ENCODE assay signal across 28 cellular contexts in the genomic region with DNA sequence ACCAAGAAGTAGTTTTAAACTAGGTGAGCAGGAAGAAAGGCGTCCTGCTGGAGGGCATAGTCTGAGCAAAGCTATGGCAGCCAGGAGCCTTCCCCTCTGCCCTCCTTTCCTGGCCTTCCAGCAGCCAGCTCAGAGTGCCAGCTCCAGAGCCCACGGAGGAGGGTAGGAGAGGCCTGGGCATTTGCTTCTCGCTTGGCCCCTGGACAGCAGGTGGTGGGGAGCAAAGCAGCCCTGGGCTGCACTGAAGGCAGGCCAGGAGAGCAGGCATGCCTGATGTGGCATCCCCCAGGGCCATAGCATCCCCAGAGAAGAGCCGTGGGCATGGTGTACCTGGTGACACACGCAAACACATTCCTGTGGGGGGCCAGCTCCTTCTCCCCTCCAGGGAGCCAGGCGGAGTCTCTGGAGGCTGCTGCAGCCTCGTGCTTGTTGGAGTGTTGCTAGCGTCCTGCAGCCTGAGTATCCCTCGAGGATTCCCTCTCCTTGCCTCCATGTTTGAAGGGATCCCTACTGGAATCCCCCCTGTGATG. TPM values are rescaled to one million over a fixed set of nuclear protein-coding genes. Genes with fewer than 3 reads are reported as not detected.
"Had no signal": no experiment of that assay in that cellular context is flagged by ENCODE, and none has a peak within 500 bp of the region (broad histone marks: within the 10 kb centered on the region; RNA-seq: fewer than 3 reads in every experiment).

No MANE protein-coding gene starts in this region.

- DNase-seq: activated CD4-positive, alpha-beta T cell treated with anti-CD3 and anti-CD28 coated beads, Interleukin-2, amount 10 ng/mL, durations not matched to agents 24 days and 14 days; activated CD4-positive, alpha-beta T cell treated with anti-CD3 and anti-CD28 coated beads, Interleukin-2, amount 50 U/mL, for 4 hours; activated CD8-positive, alpha-beta T cell treated with anti-CD3 and anti-CD28 coated beads for 36 hours; activated effector memory CD4-positive, alpha-beta T cell treated with anti-CD3 and anti-CD28 coated beads, Interleukin-2, amount 50 U/mL, for 16 hours; activated naive CD4-positive, alpha-beta T cell; activated naive CD4-positive, alpha-beta T cell treated with anti-CD3 and anti-CD28 coated beads, Interleukin-2, amount 50 U/mL, for 16 hours; activated naive CD8-positive, alpha-beta T cell treated with anti-CD3 and anti-CD28 coated beads for 36 hours; activated T-cell treated with anti-CD3 and anti-CD28 coated beads, Interleukin-2, amount 50 U/mL, for 1 hour; activated T-cell treated with anti-CD3 and anti-CD28 coated beads, Interleukin-2, amount 50 U/mL, for 72 hours; amniotic stem cell; brain microvascular endothelial cell; central memory CD4-positive, alpha-beta T cell; NCI-H1105; NCI-H1417 treated with DMSO at 0.1 percent for 48 hours; NCI-H1930; NCI-H2081 treated with DMSO at 0.1 percent for 48 hours; NCI-H226; NCI-H446 treated with DMSO at 0.1 percent for 48 hours; NCI-H524; Right ventricle myocardium superior; SW 1271; T-helper 1 cell; T-helper 2 cell; T1000; WERI-Rb-1 had no signal

- H3K27me3 Mint-ChIP-seq: activated CD8-positive, alpha-beta T cell treated with anti-CD3 and anti-CD28 coated beads for 36 hours; activated naive CD8-positive, alpha-beta T cell treated with anti-CD3 and anti-CD28 coated beads for 36 hours; activated T-helper 17 cell treated with anti-CD3 and anti-CD28 coated beads, Interleukin-2, amount 50 U/mL, for 72 hours had no signal

- H3K36me3 ChIP-seq: brain microvascular endothelial cell had no signal

- H3K4me1 Mint-ChIP-seq: activated CD4-positive, alpha-beta T cell treated with anti-CD3 and anti-CD28 coated beads, Interleukin-2, amount 10 ng/mL, durations not matched to agents 24 days and 14 days; activated naive CD8-positive, alpha-beta T cell treated with anti-CD3 and anti-CD28 coated beads for 36 hours; activated T-helper 17 cell treated with anti-CD3 and anti-CD28 coated beads, Interleukin-2, amount 50 U/mL, for 72 hours had no signal

- H3K4me3 Mint-ChIP-seq: activated CD4-positive, alpha-beta T cell treated with anti-CD3 and anti-CD28 coated beads, Interleukin-2, amount 10 ng/mL, durations not matched to agents 24 days and 14 days; activated CD8-positive, alpha-beta T cell treated with anti-CD3 and anti-CD28 coated beads for 36 hours; activated naive CD8-positive, alpha-beta T cell treated with anti-CD3 and anti-CD28 coated beads for 36 hours; activated T-cell treated with anti-CD3 and anti-CD28 coated beads, Interleukin-2, amount 50 U/mL, for 72 hours; activated T-helper 17 cell treated with anti-CD3 and anti-CD28 coated beads, Interleukin-2, amount 50 U/mL, for 72 hours had no signal

- H3K36me3 Mint-ChIP-seq: activated naive CD8-positive, alpha-beta T cell treated with anti-CD3 and anti-CD28 coated beads for 36 hours had no signal

- H3K27ac ChIP-seq: brain microvascular endothelial cell, RWPE1, WERI-Rb-1 had no signal

- H3K27ac Mint-ChIP-seq: activated CD4-positive, alpha-beta T cell treated with anti-CD3 and anti-CD28 coated beads, Interleukin-2, amount 10 ng/mL, durations not matched to agents 24 days and 14 days; activated CD8-positive, alpha-beta T cell treated with anti-CD3 and anti-CD28 coated beads for 36 hours; activated naive CD8-positive, alpha-beta T cell treated with anti-CD3 and anti-CD28 coated beads for 36 hours; activated T-cell treated with anti-CD3 and anti-CD28 coated beads, Interleukin-2, amount 50 U/mL, for 72 hours had no signal

- ATAC-seq: activated CD8-positive, alpha-beta T cell treated with anti-CD3 and anti-CD28 coated beads for 36 hours; activated T-cell treated with anti-CD3 and anti-CD28 coated beads, Interleukin-2, amount 50 U/mL, for 72 hours; activated T-helper 17 cell treated with anti-CD3 and anti-CD28 coated beads, Interleukin-2, amount 50 U/mL, for 72 hours had no signal

- H3K9me3 Mint-ChIP-seq: activated CD4-positive, alpha-beta T cell treated with anti-CD3 and anti-CD28 coated beads, Interleukin-2, amount 10 ng/mL, durations not matched to agents 24 days and 14 days; activated CD8-positive, alpha-beta T cell treated with anti-CD3 and anti-CD28 coated beads for 36 hours; activated naive CD8-positive, alpha-beta T cell treated with anti-CD3 and anti-CD28 coated beads for 36 hours; activated T-cell treated with anti-CD3 and anti-CD28 coated beads, Interleukin-2, amount 50 U/mL, for 72 hours; activated T-helper 17 cell treated with anti-CD3 and anti-CD28 coated beads, Interleukin-2, amount 50 U/mL, for 72 hours had no signal

RNA-seq across cellular contexts. Expression of a gene that starts 43.9 kb away (rescaled TPM):
- total RNA-seq: M059J had no signal
